ENCODE assay signal across 8 cellular contexts in genomic region chr2:45611020-45611737, GRCh38. TPM values are rescaled to one million over a fixed set of nuclear protein-coding genes. Genes with fewer than 3 reads are reported as not detected.
DNase-seq lines count a peak whose midpoint lies in the region; ATAC-seq and TF ChIP-seq lines count a peak whose summit lies in the region.

Gene SRBD1 (minus strand): TSS chr2:45611267. CDS start chr2:45605441, 5,826 bp downstream.

- peak; percentile 66; the same call in 1 of the 2 replicates for TF ChIP-seq POLR2A in IMR-90 (IDR thresholded peaks at IDR 0.05; ENCODE audit: low read depth, low read length)

- H2BK20ac ChIP-seq in IMR-90 (ENCODE audit: low read depth, low read length): no peak within 1 kb of the TSS

- peak within 1 kb of the TSS; percentile 22; the same call in 1 of the 2 replicates for H3K56ac ChIP-seq in IMR-90 (ENCODE audit: extremely low read depth, insufficient read depth, low read length)

- DNase-seq in DMS 273 (lab: John Stamatoyannopoulos, UW; ENCODE audit: unreplicated experiment) (peak; percentile 98), IMR-90 (peak; percentile 90), OCI-M1 (lab: John Stamatoyannopoulos, UW) (peak; percentile 98), activated T-cell treated with anti-CD3 and anti-CD28 coated beads for 24 hours (ENCODE audit: low read depth) (peak; percentile 91), epidermal melanocyte (ENCODE audit: insufficient read length, low spot score) (peak; percentile 61)
- peak; percentile 52 to 77 for DNase-seq in stimulated activated CD8-positive, alpha-beta memory T cell treated with anti-CD3 and anti-CD28 coated beads, Interleukin-4, amount 100 ng/mL, for 1 hour (ENCODE audit: low read depth in 2 of 2, low spot score in 1 of 2)

- POLR2A ChIA-PET in IMR-90 (lab: Charles Lee; ENCODE audit: unreplicated experiment): interaction anchor here (0.6 to 0.7 kb wide), 2 partner anchors 12 to 277 kb away, joined by 4 to 8 read pairs; no protein-coding TSS in a partner anchor

- H4K91ac ChIP-seq in IMR-90 (ENCODE audit: insufficient read depth, low read depth, low read length): peak within 1 kb of the TSS; percentile 35

- H2BK5ac ChIP-seq in IMR-90 (ENCODE audit: low read depth, low read length, poor library complexity, severe bottlenecking): peak within 1 kb of the TSS; percentile 27

- peak within 1 kb of the TSS; percentile 86 for H2AK9ac ChIP-seq in IMR-90 (replicated peaks; ENCODE audit: low read depth, low read length, poor library complexity)

- no TSS peak for BruUV-seq in IMR-90 (replicated peaks; lab: Mats Ljungman, UMichigan)

- peak within 1 kb of the TSS; percentile 61 to 91 for H4K8ac ChIP-seq in IMR-90 (ENCODE audit: low read depth in 2 of 2, low read length in 2 of 2)

- peak within 1 kb of the TSS; percentile 46 for H2AK5ac ChIP-seq in IMR-90 (ENCODE audit: low read depth, low read length)

- H3K27me3 ChIP-seq in IMR-90 (ENCODE audit: control insufficient read depth, insufficient read depth, low read length) (no peaks in the 10 kb centered on the region), mononuclear cell (ENCODE audit: insufficient read depth, low read length) (no peaks in the 10 kb centered on the region)

- CTCF ChIA-PET in IMR-90 (lab: Yijun Ruan, JAX): interaction anchor here (0.6 kb wide), 2 partner anchors 15 to 367 kb away, joined by 3 read pairs; no protein-coding TSS in a partner anchor

- H3K9me3 ChIP-seq in IMR-90 (ENCODE audit: control insufficient read depth, insufficient read depth, low read length) (no peaks in the 10 kb centered on the region), mononuclear cell (ENCODE audit: low read depth, low read length) (no peaks in the 10 kb centered on the region)

- peak within 1 kb of the TSS; percentile 65 for H3K9ac ChIP-seq in IMR-90 (ENCODE audit: low read depth, low read length)

- intact Hi-C loops in IMR-90 (cut with micrococcal nuclease): no loop called here

- no peaks in the 10 kb centered on the region for H3K36me3 ChIP-seq in IMR-90 (ENCODE audit: control insufficient read depth, insufficient read depth, low read length)

- H3K4me1 ChIP-seq in IMR-90 (ENCODE audit: control insufficient read depth, insufficient read depth, low read length): peaks cover 4% of the 10 kb centered on the region
- H3K4me1 ChIP-seq in mononuclear cell (ENCODE audit: insufficient read depth, low read length): peaks cover 17% of the 10 kb centered on the region

- ATAC-seq in GM21528 (IDR thresholded peaks at IDR 0.05; ENCODE audit: low FRiP score, unreplicated experiment) (peak; percentile 90), IMR-90 (ENCODE audit: low read depth) (peak; percentile 98)

- H3K4me2 ChIP-seq in IMR-90 (ENCODE audit: low read depth, low read length): peak within 1 kb of the TSS; percentile 75

- H4K5ac ChIP-seq in IMR-90 (ENCODE audit: low read depth, low read length): peak within 1 kb of the TSS; percentile 76; the same call in 1 of the 2 replicates

- peak within 1 kb of the TSS; percentile 98 for H2AFZ ChIP-seq in IMR-90 (replicated peaks; ENCODE audit: low read length, poor library complexity)

- no peak for TF ChIP-seq RAD21 in IMR-90 (IDR thresholded peaks at IDR 0.05; ENCODE audit: low read length)

- in situ Hi-C loops in IMR-90 (cut with MboI; ENCODE audit: low sequenced_read_pairs): no loop called here

- H3K4ac ChIP-seq in IMR-90 (ENCODE audit: low read depth, low read length): peak within 1 kb of the TSS; percentile 71

- H3K23ac ChIP-seq in IMR-90 (ENCODE audit: low read depth, low read length): peak within 1 kb of the TSS; percentile 79

- H3K9me1 ChIP-seq in IMR-90 (ENCODE audit: insufficient read depth, low read length): 0 out of 2 replicates have a peak, but pooled peaks cover 4% of the 10 kb centered on the region

- H3K18ac ChIP-seq in IMR-90 (ENCODE audit: low read depth, low read length): peak within 1 kb of the TSS; percentile 29; the same call in 1 of the 2 replicates

- H3K14ac ChIP-seq in IMR-90 (replicated peaks; ENCODE audit: low read depth, low read length): peak within 1 kb of the TSS; percentile 53

- 0% methylated on average over 15 of the region's 43 CpGs; no CpG with 5 or more reads in 1 of the 2 experiments for WGBS in IMR-90 (ENCODE audit: extremely low coverage in 2 of 2, insufficient read length in 1 of 2), 2 experiments

- no peak for TF ChIP-seq CTCF in IMR-90 (conservative IDR thresholded peaks at IDR 0.05; ENCODE audit: low read depth, low read length)

- dilution Hi-C loops in IMR-90 (cut with HindIII; ENCODE audit: low sequenced_read_pairs, unreplicated experiment): no loop called here

- H4K20me1 ChIP-seq in IMR-90 (ENCODE audit: insufficient read depth, low read length): no peaks in the 10 kb centered on the region

- peak within 1 kb of the TSS; percentile 35 for H3K27ac ChIP-seq in IMR-90 (ENCODE audit: insufficient read depth, low read length)

- H2BK15ac ChIP-seq in IMR-90 (ENCODE audit: low read depth, low read length): no peak within 1 kb of the TSS

- H3K4me3 ChIP-seq in IMR-90 (ENCODE audit: insufficient read depth, low read depth, low read length) (peak within 1 kb of the TSS; percentile 66), mononuclear cell (ENCODE audit: low read length) (peak within 1 kb of the TSS; percentile 86)

- peak within 1 kb of the TSS; percentile 51 for H2BK120ac ChIP-seq in IMR-90 (ENCODE audit: low read depth, low read length)

- H3K79me1 ChIP-seq in IMR-90 (ENCODE audit: low read depth in 1 of 2, low read length in 2 of 2): peaks cover 15 to 24% of the 10 kb centered on the region in 2 experiments

TF ChIP-seq in IMR-90, 13 proteins besides CTCF, POLR2A, EP300 and RAD21:
- TF ChIP-seq NFE2L2 (IDR thresholded peaks at IDR 0.05; ENCODE audit: low read depth, low read length): no peak
- TF ChIP-seq MXI1 (IDR thresholded peaks at IDR 0.05; ENCODE audit: borderline replicate concordance, low read depth, low read length): peak; percentile 63; the same call in 1 of the 2 replicates
- TF ChIP-seq CHD1 (IDR thresholded peaks at IDR 0.05; ENCODE audit: low read depth, low read length): no peak
- TF ChIP-seq FOS (IDR thresholded peaks at IDR 0.05; ENCODE audit: low read depth, low read length): no peak
- no peak for TF ChIP-seq SMC3 (IDR thresholded peaks at IDR 0.05; ENCODE audit: low read depth, low read length)
- TF ChIP-seq MAZ (IDR thresholded peaks at IDR 0.05; ENCODE audit: borderline replicate concordance, low read depth, low read length): peak; percentile 39; the same call in 1 of the 2 replicates
- no peak for TF ChIP-seq RCOR1 (IDR thresholded peaks at IDR 0.05; ENCODE audit: insufficient replicate concordance, low read length)
- TF ChIP-seq ELK1 (IDR thresholded peaks at IDR 0.05; ENCODE audit: borderline replicate concordance, low read depth, low read length): no peak
- no peak for TF ChIP-seq USF2 (IDR thresholded peaks at IDR 0.05; ENCODE audit: low read depth, low read length)
- no peak for TF ChIP-seq MAFK (IDR thresholded peaks at IDR 0.05; ENCODE audit: low read depth, low read length)

RNA-seq across cellular contexts. Expression of gene SRBD1, which starts in this region (rescaled TPM):
- 14.7 and 20.6 TPM in 2 replicates for total RNA-seq in IMR-90 (2012; rRNA removed)
- polyA plus RNA-seq in IMR-90 (2012; rRNA removed): 2.9 and 3.5 TPM in 2 replicates
- polyA plus RNA-seq in IMR-90 (2012; cell fraction: cytosol; rRNA removed): 0.44 and 0.71 TPM in 2 replicates
- 0.44 and 2.1 TPM in 2 replicates for polyA plus RNA-seq in IMR-90 (2012; cell fraction: nucleus; rRNA removed; ENCODE audit: low replicate concordance)
- 49.6 TPM for total RNA-seq in mononuclear cell

Comparison
In these comparisons a context has a peak if more than half of its experiments do, and no peak if none do; other contexts are left out.
1. Peak in every context shown above with its lines: DNase-seq, ATAC-seq, H3K4me3 ChIP-seq and H3K27ac ChIP-seq.